In genomic region chr5:126600631-126601511, GRCh38 we compare ENCODE assay signal across 1 cellular context.
TF ChIP-seq lines count a peak whose summit lies in the region.

Gene PHAX, plus strand, starts transcription at chr5:126600947. Its CDS starts 16 bp downstream, at chr5:126600963.

TF ChIP-seq in HepG2, 621 proteins besides CTCF, POLR2A, EP300 and RAD21 (continued from another document and continues in another):
- TF ChIP-seq ZBTB40 (IDR thresholded peaks at IDR 0.05) (no peak; the same call in 1 of the 2 replicates), ZBTB40 (CRISPR knock-in tag; IDR thresholded peaks at IDR 0.05) (peak; percentile 74), ZBTB49 (CRISPR knock-in tag; IDR thresholded peaks at IDR 0.05; ENCODE audit: borderline replicate concordance) (0 out of 2 replicates have a peak, but pooled peaks have one; percentile 52), SETDB1 (CRISPR knock-in tag; IDR thresholded peaks at IDR 0.05; ENCODE audit: borderline replicate concordance) (no peak), ZFP90 (CRISPR knock-in tag; IDR thresholded peaks at IDR 0.05; ENCODE audit: borderline replicate concordance) (no peak), SP4 (CRISPR knock-in tag; IDR thresholded peaks at IDR 0.05) (no peak), THAP11 (CRISPR knock-in tag; IDR thresholded peaks at IDR 0.05) (peak; percentile 92), HOXA7 (CRISPR knock-in tag; IDR thresholded peaks at IDR 0.05) (no peak), THAP7 (CRISPR knock-in tag; IDR thresholded peaks at IDR 0.05) (no peak), ZNF674 (CRISPR knock-in tag; IDR thresholded peaks at IDR 0.05; ENCODE audit: low read depth) (no peak), SRF (IDR thresholded peaks at IDR 0.05; ENCODE audit: low read depth, low read length) (no peak), ZNF639 (CRISPR knock-in tag; conservative IDR thresholded peaks at IDR 0.05) (no peak; the same call in 1 of the 2 replicates), ZUFSP (CRISPR knock-in tag; IDR thresholded peaks at IDR 0.05; ENCODE audit: borderline replicate concordance) (no peak), FOXK1 (CRISPR knock-in tag; IDR thresholded peaks at IDR 0.05; ENCODE audit: borderline replicate concordance, low read depth) (peak; percentile 64; the same call in 1 of the 2 replicates), ZSCAN20 (CRISPR knock-in tag; IDR thresholded peaks at IDR 0.05; ENCODE audit: borderline replicate concordance) (no peak), FOXK2 (IDR thresholded peaks at IDR 0.05) (no peak), FOXA3 (CRISPR knock-in tag; IDR thresholded peaks at IDR 0.05) (peak; percentile 37; the same call in 1 of the 2 replicates), KLF13 (CRISPR knock-in tag; IDR thresholded peaks at IDR 0.05) (no peak), TARDBP (CRISPR knock-in tag; IDR thresholded peaks at IDR 0.05) (peak; percentile 53), IRX3 (CRISPR knock-in tag; IDR thresholded peaks at IDR 0.05; ENCODE audit: borderline replicate concordance, low read depth) (no peak), HINFP (CRISPR knock-in tag; IDR thresholded peaks at IDR 0.05; ENCODE audit: low read depth) (no peak), ZNF75D (CRISPR knock-in tag; IDR thresholded peaks at IDR 0.05; ENCODE audit: borderline replicate concordance) (no peak), ZNF773 (CRISPR knock-in tag; IDR thresholded peaks at IDR 0.05; ENCODE audit: borderline replicate concordance) (0 out of 2 replicates have a peak, but pooled peaks have one; percentile 61), ZNF326 (CRISPR knock-in tag; IDR thresholded peaks at IDR 0.05; ENCODE audit: borderline replicate concordance) (no peak), ZMYM2 (CRISPR knock-in tag; IDR thresholded peaks at IDR 0.05) (no peak), TBX2 (CRISPR knock-in tag; IDR thresholded peaks at IDR 0.05; ENCODE audit: borderline replicate concordance) (peak; percentile 46; the same call in 1 of the 2 replicates), HDAC6 (IDR thresholded peaks at IDR 0.05; ENCODE audit: low read depth, low read length) (no peak), ETV5 (CRISPR knock-in tag; IDR thresholded peaks at IDR 0.05; ENCODE audit: borderline replicate concordance) (peak; percentile 88), ZNF350 (CRISPR knock-in tag; IDR thresholded peaks at IDR 0.05; ENCODE audit: borderline replicate concordance, low read depth) (peak; percentile 75), SATB2 (CRISPR knock-in tag; IDR thresholded peaks at IDR 0.05) (no peak), ZBTB7B (CRISPR knock-in tag; IDR thresholded peaks at IDR 0.05) (no peak), ATF7-NPFF (CRISPR knock-in tag; IDR thresholded peaks at IDR 0.05; ENCODE audit: low read depth) (no peak; the same call in 1 of the 2 replicates), SOX6 (IDR thresholded peaks at IDR 0.05) (no peak), SOX6 (CRISPR knock-in tag; IDR thresholded peaks at IDR 0.05) (peak; percentile 43), IRF1 (CRISPR knock-in tag; IDR thresholded peaks at IDR 0.05; ENCODE audit: low read depth) (no peak), CBX2 (IDR thresholded peaks at IDR 0.05; ENCODE audit: low read depth, low read length) (no peak), CBX2 (CRISPR knock-in tag; IDR thresholded peaks at IDR 0.05; ENCODE audit: low read depth) (no peak), PCBP2 (optimal IDR thresholded peaks at IDR 0.05; ENCODE audit: low read depth, low read length, poor library complexity, severe bottlenecking) (no peak), NFKB2 (CRISPR knock-in tag; IDR thresholded peaks at IDR 0.05; ENCODE audit: borderline replicate concordance) (peak; percentile 86; the same call in 1 of the 2 replicates), ZBTB26 (CRISPR knock-in tag; IDR thresholded peaks at IDR 0.05; ENCODE audit: borderline replicate concordance) (peak; percentile 54; the same call in 1 of the 2 replicates), ZNF232 (CRISPR knock-in tag; IDR thresholded peaks at IDR 0.05; ENCODE audit: borderline replicate concordance) (no peak), ZBTB25 (CRISPR knock-in tag; IDR thresholded peaks at IDR 0.05) (peak; percentile 53; the same call in 1 of the 2 replicates), ZNF83 (CRISPR knock-in tag; IDR thresholded peaks at IDR 0.05; ENCODE audit: borderline replicate concordance) (0 out of 2 replicates have a peak, but pooled peaks have one; percentile 23)
